19 cellular contexts compared by ENCODE assay signal in genomic region chr4:185465707-185466106, GRCh38. TPM values are rescaled to one million over a fixed set of nuclear protein-coding genes. Genes with fewer than 3 reads are reported as not detected.
DNase-seq lines count a peak whose midpoint lies in the region; ATAC-seq and TF ChIP-seq lines count a peak whose summit lies in the region.
"Had no signal": no experiment of that assay in that cellular context is flagged by ENCODE, and none has a peak within 500 bp of the region (broad histone marks: within the 10 kb centered on the region; RNA-seq: fewer than 3 reads in every experiment).

No MANE protein-coding gene starts in this region.

- H3K27ac Mint-ChIP-seq in glutamatergic neuron (ENCODE audit: unreplicated experiment) (no peak overlapping the region), GM23338 (no peak overlapping the region)
- H3K27ac Mint-ChIP-seq: CD4-positive, alpha-beta T cell; CD8-positive, alpha-beta T cell had no signal

- peaks cover 9% of the 10 kb centered on the region for H3K36me3 Mint-ChIP-seq in glutamatergic neuron (ENCODE audit: unreplicated experiment)
- H3K36me3 Mint-ChIP-seq in GM23338 (ENCODE audit: low read depth), result no peaks in the 10 kb centered on the region
- H3K36me3 Mint-ChIP-seq: CD8-positive, alpha-beta T cell had no signal

- intact Hi-C loops in IMR-90 (cut with micrococcal nuclease) (no loop called here), left cardiac atrium (cut with DNase I) (loop anchor here in 1 of 2 donors (5.0 kb wide), 1 partner anchor 38 kb away; the partner anchor contains the start of gene UFSP2), Right ventricle myocardium superior (cut with DNase I) (loop anchor here (10.0 kb wide), 1 partner anchor 569 kb away; no protein-coding TSS in a partner anchor)

- H3K79me1 ChIP-seq in IMR-90 (ENCODE audit: low read depth in 1 of 2, low read length in 2 of 2) (no peaks in the 10 kb centered on the region; a peak in 1 of 4 replicates), mesenchymal stem cell (replicated peaks; ENCODE audit: low read length, poor library complexity, severe bottlenecking) (no peaks in the 10 kb centered on the region)

- H3K14ac ChIP-seq in IMR-90 (replicated peaks; ENCODE audit: low read depth, low read length) (0 out of 2 replicates have a peak overlapping the region, but pooled peaks have one; percentile 3), mesenchymal stem cell (ENCODE audit: low read length in 2 of 2) (no peak overlapping the region)

- peak overlapping the region; percentile 70; the same call in 1 of the 2 replicates for H4K91ac ChIP-seq in IMR-90 (ENCODE audit: insufficient read depth, low read depth, low read length)
- no peak overlapping the region for H4K91ac ChIP-seq in mesenchymal stem cell (ENCODE audit: low read length)

- POLR2A ChIA-PET in HEK293 (lab: Yijun Ruan, JAX), result no interaction called here
- POLR2A ChIA-PET in IMR-90 (lab: Charles Lee; ENCODE audit: unreplicated experiment), result no interaction called here

- 60% methylated on average over 1 of the region's 3 CpGs; no CpG with 5 or more reads in 1 of the 2 experiments for WGBS in IMR-90 (ENCODE audit: extremely low coverage in 2 of 2, insufficient read length in 1 of 2), 2 experiments
- WGBS in mesenchymal stem cell, result 93% methylated on average over 3 of the region's 3 CpGs

- H4K20me1 ChIP-seq in IMR-90 (ENCODE audit: insufficient read depth, low read length) (no peaks in the 10 kb centered on the region), GM23338 (replicated peaks; ENCODE audit: insufficient read depth) (no peaks in the 10 kb centered on the region)
- H4K20me1 ChIP-seq: BLaER1 treated with 17β-estradiol and CSF1 and Interleukin-3, amounts not matched to agents 10 nM and 100 nM had no signal

- no peaks in the 10 kb centered on the region for H3F3A ChIP-seq in GM23338 (replicated peaks; ENCODE audit: low read depth)

- no peaks in the 10 kb centered on the region for H3K9me2 ChIP-seq in GM23338 (ENCODE audit: insufficient read depth)

- 0 out of 2 replicates have a peak, but pooled peaks cover 3% of the 10 kb centered on the region for H3K4me1 ChIP-seq in HEK293 (ENCODE audit: control insufficient read depth, insufficient read depth, low read length)
- peaks cover 13% of the 10 kb centered on the region for H3K4me1 ChIP-seq in IMR-90 (ENCODE audit: control insufficient read depth, insufficient read depth, low read length)
- H3K4me1 ChIP-seq in mesenchymal stem cell (ENCODE audit: control insufficient read depth, insufficient read depth, low read depth, low read length), result peaks cover 3% of the 10 kb centered on the region
- peaks cover 12% of the 10 kb centered on the region; the same call in 1 of the 2 replicates for H3K4me1 ChIP-seq in GM23338 (ENCODE audit: insufficient read depth)

- no peak overlapping the region for H2BK12ac ChIP-seq in mesenchymal stem cell (ENCODE audit: low read length in 2 of 2)

- no peak overlapping the region for H3K27ac ChIP-seq in HEK293 (ENCODE audit: extremely low read depth, low read depth, low read length)
- peak overlapping the region; percentile 87; the same call in 1 of the 2 replicates for H3K27ac ChIP-seq in IMR-90 (ENCODE audit: insufficient read depth, low read length)
- H3K27ac ChIP-seq in mesenchymal stem cell (ENCODE audit: low read length, poor library complexity, severe bottlenecking), result no peak overlapping the region
- H3K27ac ChIP-seq in GM23338 (ENCODE audit: low read depth), result no peak overlapping the region
- H3K27ac ChIP-seq: BLaER1 treated with 17β-estradiol and CSF1 and Interleukin-3, amounts not matched to agents 10 nM and 100 nM; C4-2B had no signal

- no peak overlapping the region for H2AK9ac ChIP-seq in IMR-90 (replicated peaks; ENCODE audit: low read depth, low read length, poor library complexity)

- H2BK15ac ChIP-seq in IMR-90 (ENCODE audit: low read depth, low read length) (peak overlapping the region; percentile 3), mesenchymal stem cell (ENCODE audit: low read depth, poor library complexity, severe bottlenecking) (no peak overlapping the region)

- peak overlapping the region; percentile 72; the same call in 1 of the 2 replicates for H2AK5ac ChIP-seq in IMR-90 (ENCODE audit: low read depth, low read length)
- H2AK5ac ChIP-seq in mesenchymal stem cell (ENCODE audit: low read length, severe bottlenecking), result no peak overlapping the region

- H3K27me3 ChIP-seq in IMR-90 (ENCODE audit: control insufficient read depth, insufficient read depth, low read length) (no peaks in the 10 kb centered on the region), mesenchymal stem cell (ENCODE audit: control insufficient read depth in 1 of 2, insufficient read depth in 1 of 2, low read length in 2 of 2) (peaks cover 6 to 25% of the 10 kb centered on the region in 2 experiments), GM23338 (ENCODE audit: insufficient read depth) (0 out of 2 replicates have a peak, but pooled peaks cover 8% of the 10 kb centered on the region)

- H3K4me2 ChIP-seq in IMR-90 (ENCODE audit: low read depth, low read length) (no peak overlapping the region), mesenchymal stem cell (ENCODE audit: low read length, poor library complexity, severe bottlenecking) (no peak overlapping the region), GM23338 (no peak overlapping the region)

- peak overlapping the region; percentile 81; the same call in 1 of the 2 replicates for H4K5ac ChIP-seq in IMR-90 (ENCODE audit: low read depth, low read length)

- no peaks in the 10 kb centered on the region for H3K79me2 ChIP-seq in GM23338 (replicated peaks; ENCODE audit: insufficient read depth)

- ATAC-seq in IMR-90 (ENCODE audit: low read depth), result no peak
- ATAC-seq in GM23338, result no peak
- no peak for ATAC-seq in left cardiac atrium
- ATAC-seq in Right ventricle myocardium superior (ENCODE audit: poor library complexity), result no peak
- ATAC-seq: CD8-positive, alpha-beta T cell had no signal

- peak overlapping the region; percentile 21 for H3K4me3 Mint-ChIP-seq in glutamatergic neuron (ENCODE audit: unreplicated experiment)
- no peak overlapping the region for H3K4me3 Mint-ChIP-seq in GM23338
- H3K4me3 Mint-ChIP-seq: CD4-positive, alpha-beta T cell; CD8-positive, alpha-beta T cell had no signal

- in situ Hi-C loops in IMR-90 (cut with MboI; ENCODE audit: low sequenced_read_pairs), result no loop called here

- CTCF ChIA-PET in HEK293 (lab: Yijun Ruan, JAX), result no interaction called here
- CTCF ChIA-PET in IMR-90 (lab: Yijun Ruan, JAX), result no interaction called here

- H4K8ac ChIP-seq in IMR-90 (ENCODE audit: low read depth in 2 of 2, low read length in 2 of 2) (peak overlapping the region in 1 of 2 experiments; percentile 41; a peak in 2 of 4 replicates), mesenchymal stem cell (ENCODE audit: low read length) (no peak overlapping the region)

- peaks cover 7% of the 10 kb centered on the region for H3K9me1 ChIP-seq in IMR-90 (ENCODE audit: insufficient read depth, low read length)

- H2BK120ac ChIP-seq in IMR-90 (ENCODE audit: low read depth, low read length) (peak overlapping the region; percentile 45), mesenchymal stem cell (ENCODE audit: low read depth, low read length) (no peak overlapping the region)

- peak overlapping the region; percentile 98 for H3K18ac ChIP-seq in IMR-90 (ENCODE audit: low read depth, low read length)
- no peak overlapping the region for H3K18ac ChIP-seq in mesenchymal stem cell (ENCODE audit: low read depth in 1 of 2, low read length in 2 of 2)

- peaks cover 4% of the 10 kb centered on the region for H3K9me3 Mint-ChIP-seq in glutamatergic neuron (ENCODE audit: unreplicated experiment)
- H3K9me3 Mint-ChIP-seq in GM23338, result no peaks in the 10 kb centered on the region
- H3K9me3 Mint-ChIP-seq: CD4-positive, alpha-beta T cell; CD8-positive, alpha-beta T cell had no signal

- TF ChIP-seq POLR2A in IMR-90 (IDR thresholded peaks at IDR 0.05; ENCODE audit: low read depth, low read length), result no peak

- H3K23ac ChIP-seq in IMR-90 (ENCODE audit: low read depth, low read length), result peak overlapping the region; percentile 64; the same call in 1 of the 2 replicates
- H3K23ac ChIP-seq in mesenchymal stem cell (ENCODE audit: low read length in 2 of 2), result no peak overlapping the region

- H3K36me3 ChIP-seq in HEK293 (ENCODE audit: control insufficient read depth in 2 of 2, insufficient read depth in 1 of 2, low read length in 2 of 2) (no peaks in the 10 kb centered on the region), IMR-90 (ENCODE audit: control insufficient read depth, insufficient read depth, low read length) (no peaks in the 10 kb centered on the region), mesenchymal stem cell (ENCODE audit: control insufficient read depth in 1 of 2, insufficient read depth in 2 of 2, low read depth in 1 of 2, low read length in 2 of 2) (no peaks in the 10 kb centered on the region), GM23338 (ENCODE audit: insufficient read depth) (no peaks in the 10 kb centered on the region)
- H3K36me3 ChIP-seq: BLaER1 treated with 17β-estradiol and CSF1 and Interleukin-3, amounts not matched to agents 10 nM and 100 nM had no signal

- DNase-seq in IMR-90 (no peak), glutamatergic neuron (no peak), mesenchymal stem cell (no peak), GM23338 (ENCODE audit: low spot score) (no peak), left cardiac atrium (no peak), Right ventricle myocardium superior (no peak)
- DNase-seq: 8988T; ACHN; Caco-2; Calu3; CD4-positive, alpha-beta T cell; CD8-positive, alpha-beta T cell; DMS79 treated with DMSO at 0.1 percent for 48 hours; GF-D8 had no signal

- dilution Hi-C loops in IMR-90 (cut with HindIII; ENCODE audit: low sequenced_read_pairs, unreplicated experiment), result no loop called here

- H2BK5ac ChIP-seq in IMR-90 (ENCODE audit: low read depth, low read length, poor library complexity, severe bottlenecking) (no peak overlapping the region), mesenchymal stem cell (ENCODE audit: low read depth, low read length, poor library complexity, severe bottlenecking) (no peak overlapping the region)

- H3K9me3 ChIP-seq in HEK293 (ENCODE audit: control insufficient read depth, insufficient read depth, low read depth, low read length), result no peaks in the 10 kb centered on the region
- no peaks in the 10 kb centered on the region for H3K9me3 ChIP-seq in IMR-90 (ENCODE audit: control insufficient read depth, insufficient read depth, low read length)
- H3K9me3 ChIP-seq in mesenchymal stem cell (ENCODE audit: control insufficient read depth, low read length), result no peaks in the 10 kb centered on the region
- H3K9me3 ChIP-seq: BLaER1 treated with 17β-estradiol and CSF1 and Interleukin-3, amounts not matched to agents 10 nM and 100 nM; Caco-2 had no signal

- H3K9ac ChIP-seq in IMR-90 (ENCODE audit: low read depth, low read length), result no peak overlapping the region
- H3K9ac ChIP-seq in mesenchymal stem cell (ENCODE audit: low read length), result no peak overlapping the region
- H3K9ac ChIP-seq: BLaER1 treated with 17β-estradiol and CSF1 and Interleukin-3, amounts not matched to agents 10 nM and 100 nM had no signal

- H3K27me3 Mint-ChIP-seq in glutamatergic neuron (ENCODE audit: unreplicated experiment), result peaks cover 9% of the 10 kb centered on the region
- peaks cover 13% of the 10 kb centered on the region for H3K27me3 Mint-ChIP-seq in GM23338 (ENCODE audit: insufficient read depth, low read depth, poor library complexity)

- H2BK20ac ChIP-seq in IMR-90 (ENCODE audit: low read depth, low read length), result peak overlapping the region; percentile 91

- H3K4me1 Mint-ChIP-seq in glutamatergic neuron (ENCODE audit: low read depth, unreplicated experiment) (peaks cover 16% of the 10 kb centered on the region), GM23338 (peaks cover 33% of the 10 kb centered on the region)

- peak overlapping the region; percentile 5; the same call in 1 of the 2 replicates for H3K56ac ChIP-seq in IMR-90 (ENCODE audit: extremely low read depth, insufficient read depth, low read length)

- TF ChIP-seq CTCF in HEK293 (tag by site-specific recombination; IDR thresholded peaks at IDR 0.05) (no peak), IMR-90 (conservative IDR thresholded peaks at IDR 0.05; ENCODE audit: low read depth, low read length) (no peak), glutamatergic neuron (IDR thresholded peaks at IDR 0.05; ENCODE audit: partially characterized antibody, unreplicated experiment) (no peak), GM23338 (conservative IDR thresholded peaks at IDR 0.05; ENCODE audit: low read depth in 2 of 2) (no peak)

- no peak overlapping the region for H3K4me3 ChIP-seq in HEK293 (ENCODE audit: low read depth, low read length)
- H3K4me3 ChIP-seq in IMR-90 (ENCODE audit: insufficient read depth, low read depth, low read length), result no peak overlapping the region
- H3K4me3 ChIP-seq in mesenchymal stem cell (ENCODE audit: insufficient read depth in 1 of 2, low read depth in 1 of 2, low read length in 2 of 2), result no peak overlapping the region
- H3K4me3 ChIP-seq in GM23338, result no peak overlapping the region
- H3K4me3 ChIP-seq: BLaER1 treated with 17β-estradiol and CSF1 and Interleukin-3, amounts not matched to agents 10 nM and 100 nM had no signal

- H2AFZ ChIP-seq in IMR-90 (replicated peaks; ENCODE audit: low read length, poor library complexity) (no peak overlapping the region), mesenchymal stem cell (ENCODE audit: low read depth, low read length) (peak overlapping the region; percentile 23), GM23338 (no peak overlapping the region)

- H3K4ac ChIP-seq in IMR-90 (ENCODE audit: low read depth, low read length), result peak overlapping the region; percentile 69; the same call in 1 of the 2 replicates
- no peak overlapping the region for H3K4ac ChIP-seq in mesenchymal stem cell (ENCODE audit: low read depth in 1 of 2, low read length in 2 of 2)

- no peak for TF ChIP-seq RAD21 in IMR-90 (IDR thresholded peaks at IDR 0.05; ENCODE audit: low read length)

- BruUV-seq in IMR-90 (replicated peaks; lab: Mats Ljungman, UMichigan), result no TSS peak

RNA-seq across cellular contexts. Expression of gene CCDC110, which starts 5.8 kb away (rescaled TPM):
- total RNA-seq in IMR-90 (2012; rRNA removed) (0.90 and 1.4 TPM in 2 replicates), glutamatergic neuron (ENCODE audit: unreplicated experiment) (1.3 TPM), left cardiac atrium (1 to 10 TPM; 1.6 to 2.0 TPM), Right ventricle myocardium superior (1.6 TPM)
- polyA plus RNA-seq in IMR-90 (2012; rRNA removed) (0.37 and 0.46 TPM in 2 replicates), GM23338 (2016; fragmentation: Nextera tagmentation; extraction: Ambion mirVana) (3.9 and 6.7 TPM in 2 replicates)
- 0.13 and 0.21 TPM in 2 replicates for polyA plus RNA-seq in IMR-90 (2012; cell fraction: cytosol; rRNA removed)
- 0.39 TPM in 1 of 2 replicates, not detected in the other for polyA plus RNA-seq in IMR-90 (2012; cell fraction: nucleus; rRNA removed; ENCODE audit: low replicate concordance)
- 1.4 TPM for polyA plus RNA-seq in mesenchymal stem cell (2013, experiment 1 of 2)
- polyA plus RNA-seq in mesenchymal stem cell (2013, experiment 2 of 2), result 1.3 TPM
- total RNA-seq in GM23338 (2014; rRNA removed; shearing (Covaris generic)), result 0.97 and 5.4 TPM in 2 replicates
- total RNA-seq: A673, Caco-2, Calu3 had no signal
- polyA plus RNA-seq: BJ had no signal

RNA-seq across cellular contexts. Expression of gene UFSP2, which starts 39.9 kb away (rescaled TPM):
- total RNA-seq in IMR-90 (2012; rRNA removed) (43.7 and 43.9 TPM in 2 replicates), glutamatergic neuron (ENCODE audit: unreplicated experiment) (38.0 TPM), left cardiac atrium (10 to 100 TPM; 37.0 to 43.0 TPM), Right ventricle myocardium superior (49.4 TPM)
- polyA plus RNA-seq in IMR-90 (2012; rRNA removed) (19.4 and 21.8 TPM in 2 replicates), GM23338 (2016; fragmentation: Nextera tagmentation; extraction: Ambion mirVana) (53.0 and 55.9 TPM in 2 replicates)
- polyA plus RNA-seq in IMR-90 (2012; cell fraction: cytosol; rRNA removed), result 5.3 and 6.6 TPM in 2 replicates
- polyA plus RNA-seq in IMR-90 (2012; cell fraction: nucleus; rRNA removed; ENCODE audit: low replicate concordance), result 1.7 and 13.0 TPM in 2 replicates
- polyA plus RNA-seq in mesenchymal stem cell (2013, experiment 1 of 2), result 25.8 TPM
- 25.6 TPM for polyA plus RNA-seq in mesenchymal stem cell (2013, experiment 2 of 2)
- 29.0 and 30.7 TPM in 2 replicates for total RNA-seq in GM23338 (2014; rRNA removed; shearing (Covaris generic))
